8 cellular contexts compared by ENCODE assay signal in genomic region chrX:16882702-16883486, GRCh38. TPM values are rescaled to one million over a fixed set of nuclear protein-coding genes. Genes with fewer than 3 reads are reported as not detected.
DNase-seq lines count a peak whose midpoint lies in the region; ATAC-seq lines count a peak whose summit lies in the region.

No MANE protein-coding gene starts in this region.

- H3K4me3 ChIP-seq in BLaER1 = peak overlapping the region; percentile 65
- H3K4me3 ChIP-seq in endocrine pancreas (ENCODE audit: control insufficient read depth, insufficient read depth, low read length) = peak overlapping the region; percentile 68
- no peak overlapping the region for H3K4me3 ChIP-seq in mesendoderm (ENCODE audit: low read length)

- peaks cover 10% of the 10 kb centered on the region for H3K27me3 Mint-ChIP-seq in activated CD8-positive, alpha-beta memory T cell treated with anti-CD3 and anti-CD28 coated beads, Interleukin-2, amount 10 ng/mL, durations not matched to agents 7 days and 5 days

- no peaks in the 10 kb centered on the region for H3K36me3 ChIP-seq in BLaER1
- no peaks in the 10 kb centered on the region for H3K36me3 ChIP-seq in endocrine pancreas (ENCODE audit: control insufficient read depth, insufficient read depth, low read length)
- no peaks in the 10 kb centered on the region for H3K36me3 ChIP-seq in mesendoderm (ENCODE audit: control insufficient read depth, insufficient read depth, low read length)

- peak; percentile 77 for ATAC-seq in GM19395 (IDR thresholded peaks at IDR 0.05; ENCODE audit: unreplicated experiment)
- peak; percentile 85 for ATAC-seq in activated CD8-positive, alpha-beta memory T cell treated with anti-CD3 and anti-CD28 coated beads, Interleukin-2, amount 10 ng/mL, durations not matched to agents 7 days and 5 days

- H3K9me3 ChIP-seq in BLaER1 = no peaks in the 10 kb centered on the region
- no peaks in the 10 kb centered on the region for H3K9me3 ChIP-seq in endocrine pancreas (ENCODE audit: control insufficient read depth, low read length)

- no peak overlapping the region for H2AK5ac ChIP-seq in mesendoderm (ENCODE audit: low read length)

- peaks cover 6% of the 10 kb centered on the region for H3K4me1 Mint-ChIP-seq in activated CD8-positive, alpha-beta memory T cell treated with anti-CD3 and anti-CD28 coated beads, Interleukin-2, amount 10 ng/mL, durations not matched to agents 7 days and 5 days

- no peak overlapping the region for H2BK15ac ChIP-seq in mesendoderm (replicated peaks; ENCODE audit: low read depth)

- H3K79me1 ChIP-seq in mesendoderm (ENCODE audit: low read length) = no peaks in the 10 kb centered on the region

- H4K20me1 ChIP-seq in BLaER1 = no peaks in the 10 kb centered on the region

- H3K56ac ChIP-seq in mesendoderm (ENCODE audit: low read length) = peak overlapping the region; percentile 67

- H3K4me3 Mint-ChIP-seq in activated CD8-positive, alpha-beta memory T cell treated with anti-CD3 and anti-CD28 coated beads, Interleukin-2, amount 10 ng/mL, durations not matched to agents 7 days and 5 days = peak overlapping the region; percentile 71

- DNase-seq in HT-29 (ENCODE audit: low spot score) (peak; percentile 82), NOMO-1 (lab: John Stamatoyannopoulos, UW; ENCODE audit: unreplicated experiment in 2 of 2) (peak; percentile 44 to 63), mesendoderm (peak; percentile 69)
- peak; percentile 76 for DNase-seq in activated CD8-positive, alpha-beta memory T cell treated with anti-CD3 and anti-CD28 coated beads, Interleukin-2, amount 10 ng/mL, durations not matched to agents 7 days and 5 days
- DNase-seq in stimulated activated CD8-positive, alpha-beta memory T cell treated with anti-CD3 and anti-CD28 coated beads, Interleukin-2, amount 100 ng/mL, for 1 hour (ENCODE audit: low read depth in 2 of 2) = peak; percentile 31 to 34

- peak overlapping the region; percentile 70 for H3K27ac Mint-ChIP-seq in activated CD8-positive, alpha-beta memory T cell treated with anti-CD3 and anti-CD28 coated beads, Interleukin-2, amount 10 ng/mL, durations not matched to agents 7 days and 5 days

- H3K27ac ChIP-seq in BLaER1 (peak overlapping the region; percentile 47), mesendoderm (ENCODE audit: low read depth, low read length) (no peak overlapping the region)

- no peak overlapping the region for H3K18ac ChIP-seq in mesendoderm (ENCODE audit: low read length)

- H4K5ac ChIP-seq in mesendoderm (ENCODE audit: low read length) = no peak overlapping the region

- H3K23ac ChIP-seq in mesendoderm (ENCODE audit: low read length) = no peak overlapping the region

- H2BK120ac ChIP-seq in mesendoderm (ENCODE audit: low read depth, low read length) = no peak overlapping the region

- peak overlapping the region; percentile 77 for H3K4me2 ChIP-seq in BLaER1
- peak overlapping the region; percentile 44 for H3K4me2 ChIP-seq in mesendoderm (ENCODE audit: low read length)

- H2BK5ac ChIP-seq in mesendoderm (ENCODE audit: low read length) = no peak overlapping the region

- no peaks in the 10 kb centered on the region for H3K9me3 Mint-ChIP-seq in activated CD8-positive, alpha-beta memory T cell treated with anti-CD3 and anti-CD28 coated beads, Interleukin-2, amount 10 ng/mL, durations not matched to agents 7 days and 5 days (ENCODE audit: low read depth)

- H3K4me1 ChIP-seq in BLaER1 = peaks cover 6% of the 10 kb centered on the region
- H3K4me1 ChIP-seq in endocrine pancreas (ENCODE audit: control insufficient read depth, insufficient read depth, low read length) = no peaks in the 10 kb centered on the region
- no peaks in the 10 kb centered on the region for H3K4me1 ChIP-seq in mesendoderm (ENCODE audit: control insufficient read depth, low read depth, low read length)

- H3K9ac ChIP-seq in BLaER1 (peak overlapping the region; percentile 52), endocrine pancreas (ENCODE audit: control insufficient read depth, insufficient read depth, low read length) (no peak overlapping the region), mesendoderm (ENCODE audit: low read length) (peak overlapping the region; percentile 54)

- WGBS in mesendoderm (ENCODE audit: extremely low coverage, insufficient coverage, low lambda C conversion rate) = no CpG with 5 or more reads among the region's 27 CpGs

- H3K36me3 Mint-ChIP-seq in activated CD8-positive, alpha-beta memory T cell treated with anti-CD3 and anti-CD28 coated beads, Interleukin-2, amount 10 ng/mL, durations not matched to agents 7 days and 5 days = no peaks in the 10 kb centered on the region

- no peaks in the 10 kb centered on the region for H3K79me2 ChIP-seq in mesendoderm (ENCODE audit: control insufficient read depth, insufficient read depth, low read length)

- no peak overlapping the region for H3K4ac ChIP-seq in mesendoderm (ENCODE audit: low read depth, low read length)

- H3K27me3 ChIP-seq in BLaER1 = peaks cover 32% of the 10 kb centered on the region
- no peaks in the 10 kb centered on the region for H3K27me3 ChIP-seq in endocrine pancreas (ENCODE audit: control insufficient read depth, insufficient read depth, low read length)
- no peaks in the 10 kb centered on the region for H3K27me3 ChIP-seq in mesendoderm (ENCODE audit: insufficient read depth, low read length, poor library complexity)

- H4K8ac ChIP-seq in mesendoderm (ENCODE audit: low read depth, low read length) = no peak overlapping the region

- CTCF ChIA-PET in activated CD8-positive, alpha-beta memory T cell treated with anti-CD3 and anti-CD28 coated beads, Interleukin-2, amount 10 ng/mL, durations not matched to agents 7 days and 5 days (lab: Charles Lee) = interaction anchor here (0.6 to 3.6 kb wide), 12 partner anchors 9 to 163 kb away, joined by 3 to 22 read pairs (median 8); partner anchors contain the start of genes RBBP7 and REPS2

RNA-seq across cellular contexts. Expression of gene RBBP7, which starts 12.7 kb away (rescaled TPM):
- total RNA-seq in HT-29 (2014; rRNA removed; shearing (Covaris generic)) = 89.0 and 109 TPM in 2 replicates
- total RNA-seq in activated CD8-positive, alpha-beta memory T cell treated with anti-CD3 and anti-CD28 coated beads, Interleukin-2, amount 10 ng/mL, durations not matched to agents 7 days and 5 days = 100 to 1,000 TPM; 178 to 193 TPM
- polyA plus RNA-seq in mesendoderm (2013, experiment 1 of 2) = 54.4 TPM
- polyA plus RNA-seq in mesendoderm (2013, experiment 2 of 2) = 56.3 TPM
